Comparison of ENCODE assay signal across 8 cellular contexts in the genomic region with DNA sequence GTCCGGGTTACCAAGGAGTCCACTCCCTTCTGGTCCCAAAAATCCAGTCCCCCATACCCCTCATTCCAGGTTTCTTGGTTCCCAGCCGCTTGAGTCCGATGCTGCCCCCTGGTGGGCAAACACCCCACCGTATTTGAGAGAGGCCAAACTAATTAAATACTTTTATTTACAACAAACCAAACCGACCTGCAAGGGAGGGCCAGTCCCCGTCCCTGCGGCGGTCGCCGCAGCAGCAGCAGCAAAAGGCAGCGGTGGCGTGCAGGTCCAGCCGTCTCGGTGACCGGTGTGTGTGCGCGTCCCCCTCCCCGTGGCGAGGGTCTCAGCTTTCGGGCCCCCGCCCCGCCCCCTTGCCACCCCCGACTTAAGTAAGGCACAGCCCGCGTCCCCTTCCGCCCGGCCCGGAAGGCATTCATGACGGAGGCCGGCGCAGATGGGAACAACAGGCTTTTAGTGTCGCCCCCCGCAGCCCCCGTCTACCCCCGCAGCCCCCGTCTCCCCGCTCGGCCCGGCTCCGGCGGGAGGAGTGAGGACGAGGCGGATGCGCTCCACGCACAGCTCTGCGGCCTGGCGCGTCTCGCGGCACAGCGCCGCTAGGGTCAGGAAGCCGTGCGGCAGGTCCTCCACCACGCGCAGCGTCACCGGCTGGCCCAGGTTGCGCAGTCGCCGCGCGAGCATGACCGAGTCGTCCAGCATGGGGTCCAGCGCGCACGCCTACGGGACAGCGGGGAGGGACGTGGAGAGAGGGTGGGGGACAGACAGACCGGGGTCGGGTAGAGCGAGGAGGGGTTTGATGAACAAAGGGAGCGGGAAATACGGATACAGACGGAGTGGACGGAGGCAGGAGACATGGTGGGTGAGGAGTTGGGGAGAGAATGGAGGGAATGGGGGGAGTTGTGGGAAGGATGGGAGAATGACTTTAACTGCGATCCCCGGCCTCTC. TPM values are rescaled to one million over a fixed set of nuclear protein-coding genes. Genes with fewer than 3 reads are reported as not detected.
DNase-seq lines count a peak whose midpoint lies in the region; ATAC-seq and TF ChIP-seq lines count a peak whose summit lies in the region.

No MANE protein-coding gene starts in this region.

- POLR2A ChIA-PET in AG04450 (lab: Yijun Ruan, JAX) = interaction anchor here (0.8 kb wide), 1 partner anchor 22 kb away, joined by 4 read pairs; no protein-coding TSS in a partner anchor

- peak; percentile 85 for TF ChIP-seq CTCF in AG04450 (IDR thresholded peaks at IDR 0.05; ENCODE audit: low read depth, low read length)

- peak overlapping the region; percentile 86 for H3K4me3 Mint-ChIP-seq in memory B cell

- H3K27ac ChIP-seq in AG04450 (ENCODE audit: low read depth, low read length) (no peak overlapping the region), GM23248 (no peak overlapping the region)

- CTCF ChIA-PET in AG04450 (lab: Charles Lee) = interaction anchor here (0.6 to 2.6 kb wide), 12 partner anchors 10 to 269 kb away, joined by 3 to 12 read pairs (median 3); partner anchors contain the start of gene POU2F2

- H3K27me3 Mint-ChIP-seq in memory B cell = no peaks in the 10 kb centered on the region

- H4K20me1 ChIP-seq in GM23248 (ENCODE audit: insufficient read depth) = no peaks in the 10 kb centered on the region

- peak overlapping the region; percentile 62 for H3K9ac ChIP-seq in GM23248

- H3K36me3 Mint-ChIP-seq in memory B cell = peaks cover 10% of the 10 kb centered on the region

- H3K9me2 ChIP-seq in GM23248 (ENCODE audit: insufficient read depth) = no peaks in the 10 kb centered on the region

- H3K4me1 ChIP-seq in GM23248 (ENCODE audit: insufficient read depth) = peaks cover 5% of the 10 kb centered on the region; the same call in 1 of the 2 replicates

- H3K4me3 ChIP-seq in AG04450 (ENCODE audit: low read depth, low read length) (peak overlapping the region; percentile 66), GM23248 (peak overlapping the region; percentile 71)

- peaks cover 28% of the 10 kb centered on the region for H3K4me1 Mint-ChIP-seq in memory B cell

- peak overlapping the region; percentile 72 for H2AFZ ChIP-seq in GM23248

- no peaks in the 10 kb centered on the region for H3F3A ChIP-seq in GM23248 (ENCODE audit: insufficient read depth)

- no peaks in the 10 kb centered on the region for H3K9me3 ChIP-seq in AG04450 (ENCODE audit: control insufficient read depth, insufficient read depth, low read length)
- H3K9me3 ChIP-seq in GM23248 (ENCODE audit: low read depth) = no peaks in the 10 kb centered on the region

- H3K27me3 ChIP-seq in AG04450 (ENCODE audit: control insufficient read depth, insufficient read depth, low read length) = no peaks in the 10 kb centered on the region
- H3K27me3 ChIP-seq in GM23248 (replicated peaks; ENCODE audit: insufficient read depth) = no peaks in the 10 kb centered on the region

- no peaks in the 10 kb centered on the region for H3K9me3 Mint-ChIP-seq in memory B cell

- H3K79me2 ChIP-seq in GM23248 (ENCODE audit: insufficient read depth) = no peaks in the 10 kb centered on the region

- 1 to 2% methylated on average over 62 to 80 of the region's 80 CpGs for WGBS in GM23248 (ENCODE audit: low coverage in 1 of 2, low lambda C conversion rate in 2 of 2, missing lambda C conversion rate in 2 of 2), 2 experiments

- no peaks in the 10 kb centered on the region for H3K36me3 ChIP-seq in GM23248 (ENCODE audit: low read depth)

- peak overlapping the region; percentile 79 for H3K27ac Mint-ChIP-seq in memory B cell

- H3K4me2 ChIP-seq in GM23248 (ENCODE audit: unreplicated experiment) = peak overlapping the region; percentile 85

- ATAC-seq in memory B cell (ENCODE audit: low read depth) = peak; percentile 59
- no peak for ATAC-seq in HG03095 (IDR thresholded peaks at IDR 0.05; ENCODE audit: unreplicated experiment)

- in situ Hi-C loops in GM23248 (cut with MboI) = no loop called here

- DNase-seq in AG04450 (ENCODE audit: low read depth, low spot score) (peak; percentile 51), GM23248 (peak; percentile 87), NCI-H748 (lab: John Stamatoyannopoulos, UW; ENCODE audit: unreplicated experiment) (peak; percentile 87), memory B cell (ENCODE audit: low spot score in 2 of 2) (peak; percentile 74 to 81)
- peak; percentile 56 to 64 for DNase-seq in activated CD8-positive, alpha-beta memory T cell treated with anti-CD3 and anti-CD28 coated beads for 1 hour (ENCODE audit: extremely low read depth in 1 of 2, low read depth in 1 of 2)
- peak; percentile 70 for DNase-seq in effector CD8-positive, alpha-beta T cell (lab: John Stamatoyannopoulos, UW)
- peak; percentile 59 to 68 (median 68) for DNase-seq in stimulated activated CD4-positive, alpha-beta T cell treated with anti-CD3 and anti-CD28 coated beads, TNF-alpha, amount 100 ng/mL, for 4 hours (ENCODE audit: low read depth in 3 of 3)

RNA-seq across cellular contexts. Expression of gene CNFN, which starts 11.5 kb away (rescaled TPM):
- polyA plus RNA-seq in AG04450 (2011; rRNA removed) (0.20 TPM in 1 of 2 replicates, not detected in the other), GM23248 (2016; fragmentation: Nextera tagmentation; extraction: Ambion mirVana) (0.82 and 1.1 TPM in 2 replicates)
- polyA minus RNA-seq in AG04450 (2011; rRNA and poly(A)+ RNA removed) = not detected in 2 replicates
- not detected in 2 replicates for total RNA-seq in GM23248 (2014; rRNA removed; shearing (Covaris generic))

RNA-seq across cellular contexts. Expression of gene LIPE, which starts 25.6 kb away (rescaled TPM):
- polyA plus RNA-seq in AG04450 (2011; rRNA removed) (1.5 and 2.0 TPM in 2 replicates), GM23248 (2016; fragmentation: Nextera tagmentation; extraction: Ambion mirVana) (0.61 and 1.1 TPM in 2 replicates)
- polyA minus RNA-seq in AG04450 (2011; rRNA and poly(A)+ RNA removed) = 1.4 and 3.7 TPM in 2 replicates
- 0.22 and 0.51 TPM in 2 replicates for total RNA-seq in GM23248 (2014; rRNA removed; shearing (Covaris generic))

RNA-seq across cellular contexts. Expression of gene CXCL17, which starts 41.1 kb away (rescaled TPM):
- not detected in 2 replicates for polyA plus RNA-seq in AG04450 (2011; rRNA removed)
- polyA minus RNA-seq in AG04450 (2011; rRNA and poly(A)+ RNA removed) = not detected in 2 replicates
- not detected in 2 replicates for total RNA-seq in GM23248 (2014; rRNA removed; shearing (Covaris generic))
- polyA plus RNA-seq in GM23248 (2016; fragmentation: Nextera tagmentation; extraction: Ambion mirVana) = not detected in 2 replicates
